Comparison of ENCODE assay signal across 20 cellular contexts in the genomic region with DNA sequence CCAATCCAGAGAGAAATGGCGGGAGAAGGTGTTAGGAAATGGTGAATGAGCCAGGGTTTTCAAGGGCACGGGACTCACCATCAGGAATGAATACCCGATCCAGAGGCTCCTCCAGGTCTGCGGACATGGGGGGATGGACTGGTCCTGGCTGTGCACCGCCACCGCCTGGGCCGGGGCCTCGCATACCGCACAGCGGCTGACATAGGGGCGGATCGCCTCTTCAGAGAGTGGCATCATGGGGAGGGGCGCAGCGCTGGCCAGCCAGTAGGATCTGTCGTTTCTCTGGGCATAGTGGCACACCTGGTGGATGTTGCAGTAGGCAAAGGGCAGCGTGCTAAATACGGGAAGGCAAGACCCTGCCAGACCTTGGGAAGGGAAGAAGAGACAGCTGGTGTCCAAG.
DNase-seq lines count a peak whose midpoint lies in the region; ATAC-seq, FAIRE-seq and TF ChIP-seq lines count a peak whose summit lies in the region.
"Had no signal": no experiment of that assay in that cellular context is flagged by ENCODE, and none has a peak within 500 bp of the region (broad histone marks: within the 10 kb centered on the region; RNA-seq: fewer than 3 reads in every experiment).

No MANE protein-coding gene starts in this region.

- H4K20me1 ChIP-seq in GM12878 (ENCODE audit: control insufficient read depth, insufficient read depth) (no peaks in the 10 kb centered on the region), H1 (replicated peaks in 1 of 2; ENCODE audit: control insufficient read depth in 1 of 2, insufficient read depth in 2 of 2, low read length in 2 of 2) (no peaks in the 10 kb centered on the region)

- H2BK15ac ChIP-seq in H1 (ENCODE audit: low read length) = no peak overlapping the region

- no peaks in the 10 kb centered on the region for H3K79me1 ChIP-seq in H1 (ENCODE audit: low read depth, low read length)

- DNase-seq in GM12878 (ENCODE audit: low read depth, low spot score) = no peak
- DNase-seq in H1 (ENCODE audit: low read depth in 1 of 2, low spot score in 2 of 2) = no peak
- no peak for DNase-seq in immature natural killer cell
- DNase-seq in stimulated activated CD4-positive, alpha-beta T cell treated with anti-CD3 and anti-CD28 coated beads, Interleukin-15, amount 100 ng/mL, for 24 hours = no peak
- DNase-seq: ACHN; Caco-2; CD4-positive, alpha-beta T cell; GM23248; HFFc6 had no signal

- H3K56ac ChIP-seq in H1 (replicated peaks; ENCODE audit: insufficient read length, low read depth, low read length) = no peak overlapping the region

- no peak overlapping the region for H3K14ac ChIP-seq in H1 (ENCODE audit: insufficient read length)

- H3K9ac ChIP-seq in GM12878 (ENCODE audit: control insufficient read depth, insufficient read depth, low read length) (no peak overlapping the region), H1 (replicated peaks in 1 of 4; ENCODE audit: extremely low read depth in 1 of 4, low read depth in 3 of 4, low read length in 3 of 4) (no peak overlapping the region)
- H3K9ac ChIP-seq: GM23248 had no signal

- TF ChIP-seq POLR2A in GM12878 (IDR thresholded peaks at IDR 0.05; ENCODE audit: low read depth, low read length) (0 out of 2 replicates have a peak, but pooled peaks have one; percentile 21), H1 (IDR thresholded peaks at IDR 0.05; ENCODE audit: control extremely low read depth in 1 of 2, low read depth in 2 of 2, low read length in 2 of 2) (no peak)

- no peaks in the 10 kb centered on the region for H3K23me2 ChIP-seq in H1 (ENCODE audit: low read depth, low read length)

- no TSS peak for BruUV-seq in GM12878 (replicated peaks; lab: Mats Ljungman, UMichigan)

- H3K36me3 Mint-ChIP-seq in activated T-helper 17 cell treated with anti-CD3 and anti-CD28 coated beads, Interleukin-2, amount 50 U/mL, for 72 hours (ENCODE audit: low read depth) = no peaks in the 10 kb centered on the region
- peaks cover 42% of the 10 kb centered on the region for H3K36me3 Mint-ChIP-seq in stimulated activated memory B cell treated with anti-CD40 and anti-IgM and Interleukin-4, amounts not matched to agents 10 μg/mL and 1 μg/mL and 100 μg/mL, for 72 hours
- peaks cover 0 to 2% (median 0%) of the 10 kb centered on the region in 3 donors for H3K36me3 Mint-ChIP-seq in immature natural killer cell

- no peak overlapping the region for H3K27ac Mint-ChIP-seq in activated T-helper 17 cell treated with anti-CD3 and anti-CD28 coated beads, Interleukin-2, amount 50 U/mL, for 72 hours
- H3K27ac Mint-ChIP-seq in stimulated activated memory B cell treated with anti-CD40 and anti-IgM and Interleukin-4, amounts not matched to agents 10 μg/mL and 1 μg/mL and 100 μg/mL, for 72 hours = no peak overlapping the region
- no peak overlapping the region for H3K27ac Mint-ChIP-seq in immature natural killer cell
- H3K27ac Mint-ChIP-seq: CD4-positive, alpha-beta T cell; HFFc6 had no signal

- no peak overlapping the region for H4K91ac ChIP-seq in H1 (replicated peaks; ENCODE audit: insufficient read length, low read length)

- TF ChIP-seq RAD21 in GM12878 (IDR thresholded peaks at IDR 0.05; ENCODE audit: insufficient read depth, low read depth, low read length) (no peak), H1 (IDR thresholded peaks at IDR 0.05 in 1 of 2, conservative IDR thresholded peaks at IDR 0.05 in 1 of 2; ENCODE audit: low read depth in 2 of 2, low read length in 2 of 2) (no peak)

- POLR2A ChIA-PET in GM12878 (lab: Charles Lee) = no interaction called here
- POLR2A ChIA-PET in H1 (lab: Charles Lee; ENCODE audit: partially characterized antibody) = no interaction called here

- RAD21 ChIA-PET in GM12878 (lab: Charles Lee; ENCODE audit: unreplicated experiment) = no interaction called here

- no peak overlapping the region for H2BK120ac ChIP-seq in H1 (replicated peaks; ENCODE audit: low read depth, low read length)

- no peaks in the 10 kb centered on the region for H3K4me1 Mint-ChIP-seq in activated T-helper 17 cell treated with anti-CD3 and anti-CD28 coated beads, Interleukin-2, amount 50 U/mL, for 72 hours
- no peaks in the 10 kb centered on the region for H3K4me1 Mint-ChIP-seq in stimulated activated memory B cell treated with anti-CD40 and anti-IgM and Interleukin-4, amounts not matched to agents 10 μg/mL and 1 μg/mL and 100 μg/mL, for 72 hours
- no peaks in the 10 kb centered on the region for H3K4me1 Mint-ChIP-seq in immature natural killer cell

- H3K27ac ChIP-seq in GM12878 (ENCODE audit: control insufficient read depth, insufficient read depth) (no peak overlapping the region), H1 (ENCODE audit: low read depth, low read length) (no peak overlapping the region)
- H3K27ac ChIP-seq: C4-2B, GM23248 had no signal

- H2BK20ac ChIP-seq in H1 (ENCODE audit: low read length) = no peak overlapping the region

- H3K9me3 Mint-ChIP-seq in activated T-helper 17 cell treated with anti-CD3 and anti-CD28 coated beads, Interleukin-2, amount 50 U/mL, for 72 hours = no peaks in the 10 kb centered on the region
- H3K9me3 Mint-ChIP-seq in stimulated activated memory B cell treated with anti-CD40 and anti-IgM and Interleukin-4, amounts not matched to agents 10 μg/mL and 1 μg/mL and 100 μg/mL, for 72 hours = peaks cover 2% of the 10 kb centered on the region
- no peaks in the 10 kb centered on the region for H3K9me3 Mint-ChIP-seq in immature natural killer cell
- H3K9me3 Mint-ChIP-seq: CD4-positive, alpha-beta T cell had no signal

- no peak overlapping the region for H3K18ac ChIP-seq in H1 (ENCODE audit: extremely low read depth, low read length)

- SMC1A ChIA-PET in GM12878 (lab: Charles Lee; ENCODE audit: uncharacterized antibody, unreplicated experiment) = no interaction called here

- no peaks in the 10 kb centered on the region for H3K27me3 Mint-ChIP-seq in activated T-helper 17 cell treated with anti-CD3 and anti-CD28 coated beads, Interleukin-2, amount 50 U/mL, for 72 hours
- no peaks in the 10 kb centered on the region for H3K27me3 Mint-ChIP-seq in stimulated activated memory B cell treated with anti-CD40 and anti-IgM and Interleukin-4, amounts not matched to agents 10 μg/mL and 1 μg/mL and 100 μg/mL, for 72 hours
- H3K27me3 Mint-ChIP-seq in immature natural killer cell (ENCODE audit: low read depth in 3 of 3) = peaks cover 4 to 11% (median 7%) of the 10 kb centered on the region in 3 donors
- H3K27me3 Mint-ChIP-seq: CD4-positive, alpha-beta T cell had no signal

- H3K4me1 ChIP-seq in GM12878 (ENCODE audit: control insufficient read depth, insufficient read depth, low read length) (no peaks in the 10 kb centered on the region), H1 (replicated peaks in 1 of 4; ENCODE audit: control insufficient read depth in 3 of 4, insufficient read depth in 4 of 4, low read length in 3 of 4) (peaks cover 0 to 3% (median 0%) of the 10 kb centered on the region in 4 experiments; a peak in 2 of 7 replicates)
- H3K4me1 ChIP-seq: Caco-2 had no signal

- H3K36me3 ChIP-seq in GM12878 (ENCODE audit: control insufficient read depth in 2 of 2, insufficient read depth in 2 of 2, low read length in 1 of 2) (no peaks in the 10 kb centered on the region; a peak in 1 of 4 replicates), H1 (ENCODE audit: control insufficient read depth in 2 of 4, insufficient read depth in 4 of 4, low read length in 3 of 4) (no peaks in the 10 kb centered on the region; a peak in 1 of 8 replicates)

- H3K4me2 ChIP-seq in GM12878 (ENCODE audit: control insufficient read depth, insufficient read depth) (no peak overlapping the region), H1 (ENCODE audit: insufficient read depth in 1 of 2, low read depth in 2 of 2, low read length in 2 of 2) (no peak overlapping the region)

- H3K4ac ChIP-seq in H1 (replicated peaks; ENCODE audit: insufficient read length, low read depth, low read length) = no peak overlapping the region

- H3K23ac ChIP-seq in H1 (ENCODE audit: insufficient read length) = no peak overlapping the region

- H4K5ac ChIP-seq in H1 (ENCODE audit: insufficient read length, low read depth, low read length) = no peak overlapping the region

- TF ChIP-seq EP300 in GM12878 (IDR thresholded peaks at IDR 0.05; ENCODE audit: borderline replicate concordance in 1 of 2, control insufficient read depth in 1 of 2, low read depth in 2 of 2, low read length in 2 of 2) = no peak
- TF ChIP-seq EP300 in H1 (IDR thresholded peaks at IDR 0.05; ENCODE audit: borderline replicate concordance in 1 of 2, low read depth in 2 of 2, low read length in 2 of 2) = no peak

- peak; percentile 9 for ATAC-seq in activated T-helper 17 cell treated with anti-CD3 and anti-CD28 coated beads, Interleukin-2, amount 50 U/mL, for 72 hours (replicated peaks)
- ATAC-seq in GM12878 (no peak), HG03571 (IDR thresholded peaks at IDR 0.05; ENCODE audit: unreplicated experiment) (no peak)
- peak; percentile 36 for ATAC-seq in stimulated activated memory B cell treated with anti-CD40 and anti-IgM and Interleukin-4, amounts not matched to agents 10 μg/mL and 1 μg/mL and 100 μg/mL, for 72 hours
- ATAC-seq: HCT116 had no signal

- no peak overlapping the region for H2BK5ac ChIP-seq in H1 (ENCODE audit: low read depth, low read length)

- H2AK5ac ChIP-seq in H1 (ENCODE audit: low read depth, low read length) = no peak overlapping the region

- 93% methylated on average over 17 of the region's 17 CpGs for WGBS in GM12878 (ENCODE audit: insufficient coverage, insufficient replicate concordance, low lambda C conversion rate, missing lambda C conversion rate)
- 89% methylated on average over 17 of the region's 17 CpGs; no CpG with 5 or more reads in 1 of the 2 experiments for WGBS in H1 (ENCODE audit: extremely low coverage in 1 of 2, insufficient coverage in 1 of 2, insufficient read length in 1 of 2, insufficient replicate concordance in 2 of 2, low coverage in 1 of 2, low lambda C conversion rate in 2 of 2, missing lambda C conversion rate in 1 of 2), 2 experiments

- H3K79me2 ChIP-seq in GM12878 (ENCODE audit: control insufficient read depth, insufficient read depth, low read length) (no peaks in the 10 kb centered on the region), H1 (ENCODE audit: control insufficient read depth in 1 of 2, insufficient read depth in 2 of 2, low read length in 2 of 2) (no peaks in the 10 kb centered on the region)

- H2BK12ac ChIP-seq in H1 (ENCODE audit: low read depth, low read length) = no peak overlapping the region

- no peak overlapping the region for H3K4me3 ChIP-seq in GM12878
- no peak overlapping the region for H3K4me3 ChIP-seq in H1 (ENCODE audit: extremely low read depth in 1 of 4, insufficient read depth in 2 of 4, low read depth in 3 of 4, low read length in 4 of 4)
- H3K4me3 ChIP-seq: GM23248 had no signal

- in situ Hi-C loops in GM12878 (cut with MboI) = no loop called here

- H2AFZ ChIP-seq in GM12878 (ENCODE audit: control insufficient read depth, low read depth, low read length) = no peak overlapping the region
- no peak overlapping the region for H2AFZ ChIP-seq in H1 (ENCODE audit: low read length)
- H2AFZ ChIP-seq: GM23248 had no signal

- no peaks in the 10 kb centered on the region for H3K9me3 ChIP-seq in GM12878 (replicated peaks; ENCODE audit: control insufficient read depth, insufficient read depth, low read length)
- no peaks in the 10 kb centered on the region for H3K9me3 ChIP-seq in H1 (ENCODE audit: insufficient read depth in 2 of 2, low read depth in 1 of 2, low read length in 1 of 2)
- H3K9me3 ChIP-seq: Caco-2 had no signal

- intact Hi-C loops in GM12878 (cut with micrococcal nuclease; ENCODE audit: unreplicated experiment) = no loop called here

- no peak overlapping the region for H4K8ac ChIP-seq in H1 (ENCODE audit: extremely low read depth, insufficient read depth, low read length)

- H3K27me3 ChIP-seq in GM12878 (replicated peaks in 1 of 2; ENCODE audit: control insufficient read depth in 2 of 2, insufficient read depth in 2 of 2, low read length in 1 of 2) (no peaks in the 10 kb centered on the region), H1 (replicated peaks in 1 of 4; ENCODE audit: control insufficient read depth in 3 of 4, extremely low read depth in 1 of 4, insufficient read depth in 3 of 4, low read length in 3 of 4) (no peaks in the 10 kb centered on the region)

- CTCF ChIA-PET in GM12878 (lab: Yijun Ruan, JAX) (interaction anchor here (0.8 kb wide), 1 partner anchor 187 kb away, joined by 3 read pairs; no protein-coding TSS in a partner anchor), H1 (lab: Charles Lee; ENCODE audit: partially characterized antibody) (interaction anchor here (1.4 kb wide), 1 partner anchor 231 kb away, joined by 5 read pairs; no protein-coding TSS in a partner anchor)

- no peak for FAIRE-seq in GM12878 (lab: Jason Lieb, UNC)
- FAIRE-seq in H1 (lab: Jason Lieb, UNC) = no peak
- FAIRE-seq: A204.1, D721Med, G401.6, GM12892, GM18507, H54 had no signal

- no peak overlapping the region for H3K4me3 Mint-ChIP-seq in activated T-helper 17 cell treated with anti-CD3 and anti-CD28 coated beads, Interleukin-2, amount 50 U/mL, for 72 hours
- no peak overlapping the region for H3K4me3 Mint-ChIP-seq in stimulated activated memory B cell treated with anti-CD40 and anti-IgM and Interleukin-4, amounts not matched to agents 10 μg/mL and 1 μg/mL and 100 μg/mL, for 72 hours
- H3K4me3 Mint-ChIP-seq in immature natural killer cell = no peak overlapping the region
- H3K4me3 Mint-ChIP-seq: CD4-positive, alpha-beta T cell; HFFc6 had no signal

- no peak for TF ChIP-seq CTCF in GM12878 (IDR thresholded peaks at IDR 0.05 in 2 of 3, conservative IDR thresholded peaks at IDR 0.05 in 1 of 3; ENCODE audit: control insufficient read depth in 2 of 3, extremely low read depth in 1 of 3, insufficient read depth in 1 of 3, low read depth in 3 of 3, low read length in 3 of 3)
- TF ChIP-seq CTCF in H1 (IDR thresholded peaks at IDR 0.05; ENCODE audit: control extremely low read depth in 1 of 3, insufficient read depth in 1 of 3, low read depth in 1 of 3, low read length in 3 of 3) = no peak

Comparison
In these comparisons a context has a peak if more than half of its experiments do, and no peak if none do; other contexts are left out.
1. ATAC-seq: peak in activated T-helper 17 cell treated with anti-CD3 and anti-CD28 coated beads, Interleukin-2, amount 50 U/mL, for 72 hours (single experiment) and stimulated activated memory B cell treated with anti-CD40 and anti-IgM and Interleukin-4, amounts not matched to agents 10 μg/mL and 1 μg/mL and 100 μg/mL, for 72 hours (single experiment); none in GM12878 (single experiment) and HG03571 (single experiment).